Comparison of ENCODE assay signal across 9 cellular contexts in the genomic region with DNA sequence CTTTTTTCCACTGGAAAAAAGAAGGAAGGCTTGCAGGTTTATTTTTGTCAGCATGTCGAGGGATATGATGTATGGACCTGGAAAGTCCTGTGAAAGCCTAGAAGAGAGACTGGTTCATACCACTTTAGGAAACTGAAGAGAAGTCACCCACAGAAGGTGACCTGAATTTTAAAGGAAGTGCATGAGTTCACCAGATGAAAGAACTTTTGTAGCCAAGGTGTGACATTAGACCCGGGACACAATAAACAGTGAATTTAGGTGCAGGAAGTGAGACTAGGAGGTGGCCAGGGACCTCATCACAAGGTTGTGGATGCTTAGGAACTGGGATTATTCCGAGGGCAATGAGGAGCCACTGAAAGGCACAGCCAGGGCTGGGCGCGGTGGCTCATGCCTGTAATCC.
"Had no signal": no experiment of that assay in that cellular context is flagged by ENCODE, and none has a peak within 500 bp of the region (broad histone marks: within the 10 kb centered on the region; RNA-seq: fewer than 3 reads in every experiment).

No MANE protein-coding gene starts in this region.

- FAIRE-seq: endometrium, urothelium cell line had no signal

- H3K27ac Mint-ChIP-seq: T-helper 2 cell treated with Interferon-gamma antibody and Interleukin-4, amounts not matched to agents 5 μg/mL and 100 μg/mL, for 36 hours had no signal

- ATAC-seq: activated T-cell treated with anti-CD3 and anti-CD28 coated beads, Interleukin-2, amount 50 U/mL, for 4 hours; esophagus mucosa had no signal

- H3K4me3 ChIP-seq: mucosa of descending colon had no signal

- H3K4me3 Mint-ChIP-seq: activated T-cell treated with anti-CD3 and anti-CD28 coated beads, Interleukin-2, amount 50 U/mL, for 4 hours; T-helper 2 cell treated with Interferon-gamma antibody and Interleukin-4, amounts not matched to agents 5 μg/mL and 100 μg/mL, for 36 hours had no signal

- DNase-seq: activated CD4-positive, alpha-beta T cell treated with anti-CD3 and anti-CD28 coated beads, Interleukin-2, amount 50 U/mL, for 4 hours; activated gamma-delta T cell treated with Interleukin-2 at 50 U/mL for 16 hours; activated T-cell treated with anti-CD3 and anti-CD28 coated beads, Interleukin-2, amount 50 U/mL, for 4 hours; mucosa of descending colon; stimulated activated CD4-positive, alpha-beta T cell treated with anti-CD3 and anti-CD28 coated beads, Interleukin-4, amount 100 ng/mL, for 4 hours had no signal

- H3K9me3 ChIP-seq: mucosa of descending colon had no signal
